ENCODE assay signal across 22 cellular contexts in genomic region chr10:6005856-6006390, GRCh38. TPM values are rescaled to one million over a fixed set of nuclear protein-coding genes. Genes with fewer than 3 reads are reported as not detected.
"Had no signal": no experiment of that assay in that cellular context is flagged by ENCODE, and none has a peak within 500 bp of the region (broad histone marks: within the 10 kb centered on the region; RNA-seq: fewer than 3 reads in every experiment).

No MANE protein-coding gene starts in this region.

- H3K9me3 ChIP-seq: pancreas, thoracic aorta, transverse colon had no signal

- H3K4me1 ChIP-seq: stomach, transverse colon had no signal

- H3K4me1 Mint-ChIP-seq: nephron had no signal

- ATAC-seq: heart right ventricle, pancreas, right cardiac atrium had no signal

- H3K27ac ChIP-seq: heart right ventricle, pancreas, stomach, thoracic aorta, transverse colon had no signal

- H3K4me3 ChIP-seq: heart right ventricle, pancreas, stomach, thoracic aorta, transverse colon had no signal

- DNase-seq: heart right ventricle; hypothalamus; kidney glomerular epithelial cell; mesendoderm; naive B cell; occipital lobe; pancreas; right cardiac atrium; small intestine; stimulated activated CD4-positive, alpha-beta T cell treated with anti-CD3 and anti-CD28 coated beads, Interleukin-12 subunit alpha, Interleukin-12 subunit beta, amount 100 ng/mL, for 4 hours; stimulated activated naive CD4-positive, alpha-beta T cell; stomach; substantia nigra; transverse colon had no signal

- H3K27ac Mint-ChIP-seq: dendritic cell treated with granulocyte-macrophage colony-stimulating factor and Interleukin-4, amounts not matched to agents 40 ng/mL and 50 ng/mL, for 4 days; nephron; progenitor cell of endocrine pancreas had no signal

- H3K36me3 ChIP-seq: heart right ventricle, pancreas, stomach, thoracic aorta, transverse colon had no signal

- H3K36me3 Mint-ChIP-seq: naive B cell had no signal

- H3K27me3 ChIP-seq: heart right ventricle, pancreas, stomach, transverse colon had no signal

- H3K4me3 Mint-ChIP-seq: dendritic cell treated with granulocyte-macrophage colony-stimulating factor and Interleukin-4, amounts not matched to agents 40 ng/mL and 50 ng/mL, for 4 days; naive B cell; nephron had no signal

RNA-seq across cellular contexts. Expression of gene IL15RA, which starts 28.6 kb away (rescaled TPM):
- total RNA-seq: frontal cortex, occipital lobe had no signal

RNA-seq across cellular contexts. Expression of gene IL2RA, which starts 56.2 kb away (rescaled TPM):
- total RNA-seq: epithelial cell of proximal tubule, frontal cortex, glomerular endothelial cell, lung microvascular endothelial cell, occipital lobe, progenitor cell of endocrine pancreas had no signal
